ENCODE assay signal across 10 cellular contexts in genomic region chr20:50027611-50028105, GRCh38. TPM values are rescaled to one million over a fixed set of nuclear protein-coding genes. Genes with fewer than 3 reads are reported as not detected.
DNase-seq lines count a peak whose midpoint lies in the region; ATAC-seq and TF ChIP-seq lines count a peak whose summit lies in the region.
"Had no signal": no experiment of that assay in that cellular context is flagged by ENCODE, and none has a peak within 500 bp of the region (broad histone marks: within the 10 kb centered on the region; RNA-seq: fewer than 3 reads in every experiment).

No MANE protein-coding gene starts in this region.

- H3K4me1 ChIP-seq in HEK293 (ENCODE audit: control insufficient read depth, insufficient read depth, low read length) (no peaks in the 10 kb centered on the region), skeletal muscle satellite cell (ENCODE audit: control insufficient read depth, insufficient read depth, low read length) (peaks cover 36% of the 10 kb centered on the region)
- H3K4me1 ChIP-seq in CD8-positive, alpha-beta T cell (ENCODE audit: insufficient read depth, low read length), result no peaks in the 10 kb centered on the region

- no peak for TF ChIP-seq CTCF in HEK293 (tag by site-specific recombination; IDR thresholded peaks at IDR 0.05)
- no peak for TF ChIP-seq CTCF in CD8-positive, alpha-beta T cell (IDR thresholded peaks at IDR 0.05)

- H3K27me3 Mint-ChIP-seq in CD8-positive, alpha-beta T cell (ENCODE audit: low read depth), result peaks cover 5% of the 10 kb centered on the region

- DNase-seq in brain pericyte (ENCODE audit: low read depth, low spot score) (peak; percentile 79), hippocampal formation (lab: John Stamatoyannopoulos, UW) (peak; percentile 44 to 71)
- DNase-seq in activated CD4-positive, alpha-beta T cell treated with anti-CD3 and anti-CD28 coated beads for 1 hour, result no peak
- DNase-seq in CD8-positive, alpha-beta T cell, result no peak
- DNase-seq in stimulated activated naive CD4-positive, alpha-beta T cell (lab: John Stamatoyannopoulos, UW), result no peak
- DNase-seq: activated naive CD4-positive, alpha-beta T cell treated with Interleukin-2 at 50 U/mL for 16 hours; left colon had no signal

- no peaks in the 10 kb centered on the region for H3K27me3 ChIP-seq in skeletal muscle satellite cell (ENCODE audit: control insufficient read depth, insufficient read depth, low read length)
- no peaks in the 10 kb centered on the region for H3K27me3 ChIP-seq in CD8-positive, alpha-beta T cell (ENCODE audit: insufficient read depth, low read length)

- H3K4me3 ChIP-seq in HEK293 (ENCODE audit: low read depth, low read length) (no peak overlapping the region), skeletal muscle satellite cell (ENCODE audit: low read length) (no peak overlapping the region)
- H3K4me3 ChIP-seq in CD8-positive, alpha-beta T cell (ENCODE audit: low read depth, low read length), result no peak overlapping the region

- H3K9ac ChIP-seq in skeletal muscle satellite cell (ENCODE audit: low read depth, low read length), result peak overlapping the region; percentile 42

- CTCF ChIA-PET in HEK293 (lab: Yijun Ruan, JAX), result no interaction called here
- CTCF ChIA-PET in CD8-positive, alpha-beta T cell (lab: Charles Lee), result no interaction called here

- H3K27ac Mint-ChIP-seq in CD8-positive, alpha-beta T cell, result no peak overlapping the region

- no peak for ATAC-seq in activated CD4-positive, CD25-positive, alpha-beta regulatory T cell treated with anti-CD3 and anti-CD28 coated beads, Interleukin-2, amount 50 U/mL, for 24 hours
- ATAC-seq in CD8-positive, alpha-beta T cell, result no peak
- ATAC-seq: left colon had no signal

- no peak overlapping the region for H3K4me2 ChIP-seq in skeletal muscle satellite cell (ENCODE audit: low read length)

- H3K36me3 ChIP-seq in HEK293 (ENCODE audit: control insufficient read depth in 2 of 2, insufficient read depth in 1 of 2, low read length in 2 of 2) (no peaks in the 10 kb centered on the region), skeletal muscle satellite cell (ENCODE audit: insufficient read depth, low read length) (no peaks in the 10 kb centered on the region)
- no peaks in the 10 kb centered on the region for H3K36me3 ChIP-seq in CD8-positive, alpha-beta T cell (ENCODE audit: insufficient read depth, low read length)

- no peaks in the 10 kb centered on the region for H3K36me3 Mint-ChIP-seq in CD8-positive, alpha-beta T cell

- H3K9me3 ChIP-seq in HEK293 (ENCODE audit: control insufficient read depth, insufficient read depth, low read depth, low read length), result no peaks in the 10 kb centered on the region
- peaks cover 8% of the 10 kb centered on the region for H3K9me3 ChIP-seq in skeletal muscle satellite cell (replicated peaks; ENCODE audit: low read length)
- no peaks in the 10 kb centered on the region for H3K9me3 ChIP-seq in CD8-positive, alpha-beta T cell (ENCODE audit: low read length)

- H3K4me3 Mint-ChIP-seq in CD8-positive, alpha-beta T cell, result no peak overlapping the region

- no peak overlapping the region for H3K27ac ChIP-seq in HEK293 (ENCODE audit: extremely low read depth, low read depth, low read length)
- H3K27ac ChIP-seq in CD8-positive, alpha-beta T cell (ENCODE audit: low read depth, low read length), result no peak overlapping the region

- POLR2A ChIA-PET in HEK293 (lab: Yijun Ruan, JAX), result no interaction called here
- POLR2A ChIA-PET in CD8-positive, alpha-beta T cell (lab: Charles Lee), result no interaction called here

- H3K4me1 Mint-ChIP-seq in CD8-positive, alpha-beta T cell (ENCODE audit: low read depth), result no peaks in the 10 kb centered on the region

- no peaks in the 10 kb centered on the region for H3K9me3 Mint-ChIP-seq in CD8-positive, alpha-beta T cell

- intact Hi-C loops in CD8-positive, alpha-beta T cell (cut with DNase I, micrococcal nuclease), result no loop called here

TF ChIP-seq in HEK293, 187 proteins besides CTCF, POLR2A, EP300 and RAD21:
- TF ChIP-seq KLF8 (tag by site-specific recombination; IDR thresholded peaks at IDR 0.05), result no peak
- TF ChIP-seq ZNF600 (tag by site-specific recombination; IDR thresholded peaks at IDR 0.05), result no peak
- TF ChIP-seq HOXD13 (CRISPR knock-in tag; IDR thresholded peaks at IDR 0.05; ENCODE audit: borderline replicate concordance), result no peak
- no peak for TF ChIP-seq ZNF16 (tag by site-specific recombination; IDR thresholded peaks at IDR 0.05; ENCODE audit: low read depth)
- no peak for TF ChIP-seq BCL11A (tag by site-specific recombination; IDR thresholded peaks at IDR 0.05; ENCODE audit: low read depth)
- no peak for TF ChIP-seq ZNF202 (tag by site-specific recombination; IDR thresholded peaks at IDR 0.05; ENCODE audit: borderline replicate concordance)
- TF ChIP-seq ZNF596 (tag by site-specific recombination; IDR thresholded peaks at IDR 0.05), result no peak
- TF ChIP-seq MYNN (tag by site-specific recombination; IDR thresholded peaks at IDR 0.05; ENCODE audit: borderline replicate concordance), result no peak
- TF ChIP-seq SCRT2 (tag by site-specific recombination; IDR thresholded peaks at IDR 0.05), result peak; percentile 33; the same call in 1 of the 2 replicates
- no peak for TF ChIP-seq ZXDB (tag by site-specific recombination; IDR thresholded peaks at IDR 0.05)
- no peak for TF ChIP-seq ZNF350 (tag by site-specific recombination; IDR thresholded peaks at IDR 0.05)
- 0 out of 2 replicates have a peak, but pooled peaks have one; percentile 7 for TF ChIP-seq ZIC2 (tag by site-specific recombination; IDR thresholded peaks at IDR 0.05)
- no peak for TF ChIP-seq ZNF677 (tag by site-specific recombination; IDR thresholded peaks at IDR 0.05)
- TF ChIP-seq ZBTB8A (tag by site-specific recombination; IDR thresholded peaks at IDR 0.05), result no peak
- TF ChIP-seq ZNF26 (tag by site-specific recombination; IDR thresholded peaks at IDR 0.05), result no peak
TF ChIP-seq in HEK293: peak in this region for 2.

RNA-seq across cellular contexts. Expression of gene SNAI1, which starts 44.9 kb away (rescaled TPM):
- under 0.01 TPM in 1 of 2 replicates, not detected in the other for total RNA-seq in skeletal muscle satellite cell (2012; rRNA removed)
- 1 to 10 TPM; 3.0 to 3.1 TPM for total RNA-seq in CD8-positive, alpha-beta T cell

Comparison
In these comparisons a context has a peak if more than half of its experiments do, and no peak if none do; other contexts are left out.
1. DNase-seq: peak in brain pericyte (single experiment) and hippocampal formation (2 of 2); none in activated CD4-positive, alpha-beta T cell treated with anti-CD3 and anti-CD28 coated beads for 1 hour (single experiment), CD8-positive, alpha-beta T cell (0 of 7) and stimulated activated naive CD4-positive, alpha-beta T cell (0 of 6).